1 cellular context compared by ENCODE assay signal in the genomic region with DNA sequence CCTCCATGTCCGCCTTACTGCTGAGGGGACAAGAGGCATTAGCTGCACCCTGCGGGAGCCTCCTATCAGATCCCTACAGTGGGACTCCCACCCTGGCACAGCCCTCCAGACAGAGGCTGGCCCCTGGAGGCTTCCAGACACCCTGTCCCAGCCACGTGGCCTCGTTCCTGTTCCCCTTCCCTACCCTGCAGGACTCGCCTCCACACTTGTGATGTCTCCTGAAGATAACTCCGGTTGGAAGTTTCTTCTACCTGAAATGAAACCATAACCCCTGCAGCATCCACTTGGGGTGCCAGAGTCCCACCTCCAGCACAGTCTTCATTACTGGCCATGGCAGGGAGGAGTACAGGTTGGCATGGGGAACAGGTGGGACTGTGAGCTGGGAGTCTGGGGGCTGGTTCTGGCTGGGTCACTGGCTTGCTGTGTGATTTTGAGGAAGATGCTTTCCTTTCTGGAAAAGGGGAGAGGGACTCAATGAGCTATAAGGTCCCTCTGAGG.
TF ChIP-seq lines count a peak whose summit lies in the region.

No MANE protein-coding gene starts in this region.

TF ChIP-seq in SK-N-SH treated with all-trans-retinoic acid at 6 μM for 48 hours, 23 proteins besides CTCF, POLR2A, EP300 and RAD21 (continued from another document):
- no peak for TF ChIP-seq ZFP3 (CRISPR knock-in tag; IDR thresholded peaks at IDR 0.05)
- TF ChIP-seq ZNF70 (CRISPR knock-in tag; IDR thresholded peaks at IDR 0.05) = no peak
- no peak for TF ChIP-seq TCF4 (CRISPR knock-in tag; IDR thresholded peaks at IDR 0.05; ENCODE audit: borderline replicate concordance)
- no peak for TF ChIP-seq TSHZ2 (CRISPR knock-in tag; IDR thresholded peaks at IDR 0.05)
- TF ChIP-seq PATZ1 (CRISPR knock-in tag; IDR thresholded peaks at IDR 0.05; ENCODE audit: borderline replicate concordance) = no peak
